Comparison of ENCODE assay signal across 19 cellular contexts in the genomic region with DNA sequence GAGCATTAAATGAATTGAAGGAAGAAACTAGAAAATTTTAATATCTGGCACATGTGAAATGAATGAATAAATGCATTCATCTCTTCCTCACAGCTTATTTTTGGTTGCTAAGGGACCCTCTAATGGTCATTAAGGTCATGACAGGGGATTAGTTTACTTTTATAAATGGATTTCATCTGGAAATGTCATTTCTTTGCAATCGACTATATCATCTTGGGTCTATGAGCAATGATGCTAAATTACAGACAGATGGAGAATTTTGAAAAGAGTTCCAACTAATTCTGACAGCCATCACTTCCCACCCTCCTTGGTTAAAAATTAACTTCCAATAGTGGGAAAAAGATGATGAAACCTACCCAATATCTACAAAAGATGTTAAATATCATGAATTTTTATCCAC.
"Had no signal": no experiment of that assay in that cellular context is flagged by ENCODE, and none has a peak within 500 bp of the region (broad histone marks: within the 10 kb centered on the region; RNA-seq: fewer than 3 reads in every experiment).

No MANE protein-coding gene starts in this region.

- H3K4me3 ChIP-seq: body of pancreas, cardiac muscle cell, esophagus squamous epithelium, gastrocnemius medialis, pancreas, psoas muscle, suprapubic skin, tibial nerve had no signal

- H3K27me3 ChIP-seq: body of pancreas, cardiac muscle cell, esophagus squamous epithelium, gastrocnemius medialis, neutrophil, pancreas, suprapubic skin, tibial nerve had no signal

- DNase-seq: activated CD4-positive, alpha-beta memory T cell treated with anti-CD3 and anti-CD28 coated beads for 36 hours; activated CD4-positive, alpha-beta T cell treated with anti-CD3 and anti-CD28 coated beads for 48 hours; activated effector memory CD4-positive, alpha-beta T cell treated with anti-CD3 and anti-CD28 coated beads, Interleukin-2, amount 50 U/mL, for 16 hours; activated naive CD4-positive, alpha-beta T cell treated with anti-CD3 and anti-CD28 coated beads, Interleukin-2, amount 10 ng/mL, durations not matched to agents 7 days and 5 days; body of pancreas; cortex of kidney; endodermal cell; esophagus squamous epithelium; gastrocnemius medialis; hypothalamus; pancreas; psoas muscle; right cardiac atrium; stimulated activated naive CD8-positive, alpha-beta T cell treated with anti-CD3 and anti-CD28 coated beads, Interleukin-15, amount 100 ng/mL, for 72 hours had no signal

- H3K9me3 ChIP-seq: body of pancreas, esophagus squamous epithelium, gastrocnemius medialis, neutrophil, pancreas, psoas muscle, suprapubic skin, tibial nerve had no signal

- H3K4me1 ChIP-seq: body of pancreas, esophagus squamous epithelium, gastrocnemius medialis, pancreas, psoas muscle, suprapubic skin, tibial nerve had no signal

- ATAC-seq: body of pancreas; gastrocnemius medialis; pancreas; psoas muscle; right cardiac atrium; stimulated activated effector memory CD8-positive, alpha-beta T cell treated with anti-CD3 and anti-CD28 coated beads, Interleukin-12 subunit alpha, Interleukin-12 subunit beta, amount 100 ng/mL, for 72 hours; stimulated activated naive CD8-positive, alpha-beta T cell treated with anti-CD3 and anti-CD28 coated beads, Interleukin-15, amount 100 ng/mL, for 72 hours had no signal

- H3K36me3 ChIP-seq: cardiac muscle cell, esophagus squamous epithelium, gastrocnemius medialis, neutrophil, pancreas, suprapubic skin, tibial nerve had no signal

- H3K27ac ChIP-seq: body of pancreas, cardiac muscle cell, esophagus squamous epithelium, gastrocnemius medialis, neutrophil, pancreas, psoas muscle, suprapubic skin, tibial nerve had no signal
